ENCODE assay signal across 1 cellular context in the genomic region with DNA sequence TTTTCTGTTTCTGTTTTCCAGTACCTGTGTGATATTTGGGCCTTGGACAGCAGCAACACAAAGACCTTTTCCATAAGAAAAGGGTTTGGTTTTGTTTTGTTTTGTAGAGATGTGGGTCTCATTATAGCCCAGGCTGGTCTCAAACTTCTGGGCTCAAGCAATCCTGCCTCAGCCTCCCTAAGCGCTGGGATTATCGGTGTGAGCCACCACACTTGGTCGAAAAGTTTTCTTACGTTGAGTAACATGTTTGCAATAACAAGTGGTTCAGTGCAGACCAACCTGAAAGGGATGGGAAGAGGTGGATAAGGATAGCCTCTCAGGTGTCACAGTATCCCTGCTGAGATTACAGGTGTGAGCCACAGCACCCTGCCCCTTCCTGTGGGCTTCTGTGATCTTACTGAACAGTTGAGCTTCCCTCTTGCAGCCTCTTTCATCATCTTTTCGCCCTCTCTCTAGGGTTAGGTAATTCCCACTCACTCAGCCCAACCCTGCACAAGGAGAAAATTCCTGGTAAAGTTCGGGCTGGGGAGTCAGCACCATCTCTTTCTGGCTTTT.
TF ChIP-seq lines count a peak whose summit lies in the region.

No MANE protein-coding gene starts in this region.

TF ChIP-seq in K562, 482 proteins besides CTCF, POLR2A, EP300 and RAD21 (continued from another document and continues in another):
- TF ChIP-seq, protein P1, sequence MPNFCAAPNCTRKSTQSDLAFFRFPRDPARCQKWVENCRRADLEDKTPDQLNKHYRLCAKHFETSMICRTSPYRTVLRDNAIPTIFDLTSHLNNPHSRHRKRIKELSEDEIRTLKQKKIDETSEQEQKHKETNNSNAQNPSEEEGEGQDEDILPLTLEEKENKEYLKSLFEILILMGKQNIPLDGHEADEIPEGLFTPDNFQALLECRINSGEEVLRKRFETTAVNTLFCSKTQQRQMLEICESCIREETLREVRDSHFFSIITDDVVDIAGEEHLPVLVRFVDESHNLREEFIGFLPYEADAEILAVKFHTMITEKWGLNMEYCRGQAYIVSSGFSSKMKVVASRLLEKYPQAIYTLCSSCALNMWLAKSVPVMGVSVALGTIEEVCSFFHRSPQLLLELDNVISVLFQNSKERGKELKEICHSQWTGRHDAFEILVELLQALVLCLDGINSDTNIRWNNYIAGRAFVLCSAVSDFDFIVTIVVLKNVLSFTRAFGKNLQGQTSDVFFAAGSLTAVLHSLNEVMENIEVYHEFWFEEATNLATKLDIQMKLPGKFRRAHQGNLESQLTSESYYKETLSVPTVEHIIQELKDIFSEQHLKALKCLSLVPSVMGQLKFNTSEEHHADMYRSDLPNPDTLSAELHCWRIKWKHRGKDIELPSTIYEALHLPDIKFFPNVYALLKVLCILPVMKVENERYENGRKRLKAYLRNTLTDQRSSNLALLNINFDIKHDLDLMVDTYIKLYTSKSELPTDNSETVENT (CRISPR knock-in tag; IDR thresholded peaks at IDR 0.05), result no peak
- peak; percentile 91 for TF ChIP-seq MEF2D (tag; conservative IDR thresholded peaks at IDR 0.05; ENCODE audit: low read depth)
- TF ChIP-seq, protein P2, sequence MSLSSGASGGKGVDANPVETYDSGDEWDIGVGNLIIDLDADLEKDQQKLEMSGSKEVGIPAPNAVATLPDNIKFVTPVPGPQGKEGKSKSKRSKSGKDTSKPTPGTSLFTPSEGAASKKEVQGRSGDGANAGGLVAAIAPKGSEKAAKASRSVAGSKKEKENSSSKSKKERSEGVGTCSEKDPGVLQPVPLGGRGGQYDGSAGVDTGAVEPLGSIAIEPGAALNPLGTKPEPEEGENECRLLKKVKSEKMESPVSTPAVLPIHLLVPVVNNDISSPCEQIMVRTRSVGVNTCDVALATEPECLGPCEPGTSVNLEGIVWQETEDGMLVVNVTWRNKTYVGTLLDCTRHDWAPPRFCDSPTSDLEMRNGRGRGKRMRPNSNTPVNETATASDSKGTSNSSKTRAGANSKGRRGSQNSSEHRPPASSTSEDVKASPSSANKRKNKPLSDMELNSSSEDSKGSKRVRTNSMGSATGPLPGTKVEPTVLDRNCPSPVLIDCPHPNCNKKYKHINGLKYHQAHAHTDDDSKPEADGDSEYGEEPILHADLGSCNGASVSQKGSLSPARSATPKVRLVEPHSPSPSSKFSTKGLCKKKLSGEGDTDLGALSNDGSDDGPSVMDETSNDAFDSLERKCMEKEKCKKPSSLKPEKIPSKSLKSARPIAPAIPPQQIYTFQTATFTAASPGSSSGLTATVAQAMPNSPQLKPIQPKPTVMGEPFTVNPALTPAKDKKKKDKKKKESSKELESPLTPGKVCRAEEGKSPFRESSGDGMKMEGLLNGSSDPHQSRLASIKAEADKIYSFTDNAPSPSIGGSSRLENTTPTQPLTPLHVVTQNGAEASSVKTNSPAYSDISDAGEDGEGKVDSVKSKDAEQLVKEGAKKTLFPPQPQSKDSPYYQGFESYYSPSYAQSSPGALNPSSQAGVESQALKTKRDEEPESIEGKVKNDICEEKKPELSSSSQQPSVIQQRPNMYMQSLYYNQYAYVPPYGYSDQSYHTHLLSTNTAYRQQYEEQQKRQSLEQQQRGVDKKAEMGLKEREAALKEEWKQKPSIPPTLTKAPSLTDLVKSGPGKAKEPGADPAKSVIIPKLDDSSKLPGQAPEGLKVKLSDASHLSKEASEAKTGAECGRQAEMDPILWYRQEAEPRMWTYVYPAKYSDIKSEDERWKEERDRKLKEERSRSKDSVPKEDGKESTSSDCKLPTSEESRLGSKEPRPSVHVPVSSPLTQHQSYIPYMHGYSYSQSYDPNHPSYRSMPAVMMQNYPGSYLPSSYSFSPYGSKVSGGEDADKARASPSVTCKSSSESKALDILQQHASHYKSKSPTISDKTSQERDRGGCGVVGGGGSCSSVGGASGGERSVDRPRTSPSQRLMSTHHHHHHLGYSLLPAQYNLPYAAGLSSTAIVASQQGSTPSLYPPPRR (CRISPR knock-in tag; IDR thresholded peaks at IDR 0.05; ENCODE audit: borderline replicate concordance), result no peak
- TF ChIP-seq ZNF507 (tag; conservative IDR thresholded peaks at IDR 0.05), result no peak
- no peak for TF ChIP-seq ZNF24 (IDR thresholded peaks at IDR 0.05)
- peak; percentile 69; the same call in 1 of the 2 replicates for TF ChIP-seq ZNF41 (CRISPR knock-in tag; conservative IDR thresholded peaks at IDR 0.05)
- TF ChIP-seq IRF2 (CRISPR knock-in tag; IDR thresholded peaks at IDR 0.05), result no peak
- no peak for TF ChIP-seq KHSRP (IDR thresholded peaks at IDR 0.05)
- TF ChIP-seq CBFA2T3 (IDR thresholded peaks at IDR 0.05), result no peak
- TF ChIP-seq PHTF2 (CRISPR knock-in tag; IDR thresholded peaks at IDR 0.05), result no peak
- TF ChIP-seq XRCC5 (IDR thresholded peaks at IDR 0.05; ENCODE audit: low read depth, low read length), result no peak
- TF ChIP-seq CREBBP (IDR thresholded peaks at IDR 0.05; ENCODE audit: low read depth, low read length), result no peak
- 0 out of 2 replicates have a peak, but pooled peaks have one; percentile 48 for TF ChIP-seq ZBTB17 (CRISPR knock-in tag; IDR thresholded peaks at IDR 0.05)
- no peak for TF ChIP-seq MED1 (CRISPR knock-in tag; IDR thresholded peaks at IDR 0.05; ENCODE audit: borderline replicate concordance)
- no peak for TF ChIP-seq ZNF212 (CRISPR knock-in tag; IDR thresholded peaks at IDR 0.05)
- TF ChIP-seq PHB (CRISPR knock-in tag; IDR thresholded peaks at IDR 0.05), result no peak
- TF ChIP-seq NCOA2 (IDR thresholded peaks at IDR 0.05; ENCODE audit: partially characterized antibody in 2 of 2), result no peak
- TF ChIP-seq ZNF75A (CRISPR knock-in tag; IDR thresholded peaks at IDR 0.05), result no peak
- TF ChIP-seq FOXJ3 (CRISPR knock-in tag; IDR thresholded peaks at IDR 0.05), result no peak
- no peak for TF ChIP-seq ZFP1 (CRISPR knock-in tag; IDR thresholded peaks at IDR 0.05)
- no peak for TF ChIP-seq HNRNPK (IDR thresholded peaks at IDR 0.05; ENCODE audit: low read depth, low read length, poor library complexity, severe bottlenecking)
- TF ChIP-seq MTA1 (IDR thresholded peaks at IDR 0.05; ENCODE audit: borderline replicate concordance), result peak; percentile 89
- no peak for TF ChIP-seq CBX1 (IDR thresholded peaks at IDR 0.05; ENCODE audit: low read depth)
- TF ChIP-seq, protein P3, sequence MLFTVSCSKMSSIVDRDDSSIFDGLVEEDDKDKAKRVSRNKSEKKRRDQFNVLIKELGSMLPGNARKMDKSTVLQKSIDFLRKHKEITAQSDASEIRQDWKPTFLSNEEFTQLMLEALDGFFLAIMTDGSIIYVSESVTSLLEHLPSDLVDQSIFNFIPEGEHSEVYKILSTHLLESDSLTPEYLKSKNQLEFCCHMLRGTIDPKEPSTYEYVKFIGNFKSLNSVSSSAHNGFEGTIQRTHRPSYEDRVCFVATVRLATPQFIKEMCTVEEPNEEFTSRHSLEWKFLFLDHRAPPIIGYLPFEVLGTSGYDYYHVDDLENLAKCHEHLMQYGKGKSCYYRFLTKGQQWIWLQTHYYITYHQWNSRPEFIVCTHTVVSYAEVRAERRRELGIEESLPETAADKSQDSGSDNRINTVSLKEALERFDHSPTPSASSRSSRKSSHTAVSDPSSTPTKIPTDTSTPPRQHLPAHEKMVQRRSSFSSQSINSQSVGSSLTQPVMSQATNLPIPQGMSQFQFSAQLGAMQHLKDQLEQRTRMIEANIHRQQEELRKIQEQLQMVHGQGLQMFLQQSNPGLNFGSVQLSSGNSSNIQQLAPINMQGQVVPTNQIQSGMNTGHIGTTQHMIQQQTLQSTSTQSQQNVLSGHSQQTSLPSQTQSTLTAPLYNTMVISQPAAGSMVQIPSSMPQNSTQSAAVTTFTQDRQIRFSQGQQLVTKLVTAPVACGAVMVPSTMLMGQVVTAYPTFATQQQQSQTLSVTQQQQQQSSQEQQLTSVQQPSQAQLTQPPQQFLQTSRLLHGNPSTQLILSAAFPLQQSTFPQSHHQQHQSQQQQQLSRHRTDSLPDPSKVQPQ (CRISPR knock-in tag; IDR thresholded peaks at IDR 0.05; ENCODE audit: borderline replicate concordance), result no peak
- TF ChIP-seq, protein P4, sequence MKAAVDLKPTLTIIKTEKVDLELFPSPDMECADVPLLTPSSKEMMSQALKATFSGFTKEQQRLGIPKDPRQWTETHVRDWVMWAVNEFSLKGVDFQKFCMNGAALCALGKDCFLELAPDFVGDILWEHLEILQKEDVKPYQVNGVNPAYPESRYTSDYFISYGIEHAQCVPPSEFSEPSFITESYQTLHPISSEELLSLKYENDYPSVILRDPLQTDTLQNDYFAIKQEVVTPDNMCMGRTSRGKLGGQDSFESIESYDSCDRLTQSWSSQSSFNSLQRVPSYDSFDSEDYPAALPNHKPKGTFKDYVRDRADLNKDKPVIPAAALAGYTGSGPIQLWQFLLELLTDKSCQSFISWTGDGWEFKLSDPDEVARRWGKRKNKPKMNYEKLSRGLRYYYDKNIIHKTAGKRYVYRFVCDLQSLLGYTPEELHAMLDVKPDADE (conservative IDR thresholded peaks at IDR 0.05; ENCODE audit: control insufficient read depth, low read depth, low read length), result no peak
- TF ChIP-seq GATAD2B (IDR thresholded peaks at IDR 0.05; ENCODE audit: borderline replicate concordance), result no peak
- peak; percentile 100 for TF ChIP-seq ZEB2 (IDR thresholded peaks at IDR 0.05)
- TF ChIP-seq TGIF2 (CRISPR knock-in tag; IDR thresholded peaks at IDR 0.05), result no peak
- TF ChIP-seq, protein P5, sequence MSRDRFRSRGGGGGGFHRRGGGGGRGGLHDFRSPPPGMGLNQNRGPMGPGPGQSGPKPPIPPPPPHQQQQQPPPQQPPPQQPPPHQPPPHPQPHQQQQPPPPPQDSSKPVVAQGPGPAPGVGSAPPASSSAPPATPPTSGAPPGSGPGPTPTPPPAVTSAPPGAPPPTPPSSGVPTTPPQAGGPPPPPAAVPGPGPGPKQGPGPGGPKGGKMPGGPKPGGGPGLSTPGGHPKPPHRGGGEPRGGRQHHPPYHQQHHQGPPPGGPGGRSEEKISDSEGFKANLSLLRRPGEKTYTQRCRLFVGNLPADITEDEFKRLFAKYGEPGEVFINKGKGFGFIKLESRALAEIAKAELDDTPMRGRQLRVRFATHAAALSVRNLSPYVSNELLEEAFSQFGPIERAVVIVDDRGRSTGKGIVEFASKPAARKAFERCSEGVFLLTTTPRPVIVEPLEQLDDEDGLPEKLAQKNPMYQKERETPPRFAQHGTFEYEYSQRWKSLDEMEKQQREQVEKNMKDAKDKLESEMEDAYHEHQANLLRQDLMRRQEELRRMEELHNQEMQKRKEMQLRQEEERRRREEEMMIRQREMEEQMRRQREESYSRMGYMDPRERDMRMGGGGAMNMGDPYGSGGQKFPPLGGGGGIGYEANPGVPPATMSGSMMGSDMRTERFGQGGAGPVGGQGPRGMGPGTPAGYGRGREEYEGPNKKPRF (IDR thresholded peaks at IDR 0.05; ENCODE audit: low read depth, low read length), result no peak
- TF ChIP-seq BCOR (IDR thresholded peaks at IDR 0.05), result no peak
- peak; percentile 51; the same call in 1 of the 2 replicates for TF ChIP-seq ZNF589 (CRISPR knock-in tag; IDR thresholded peaks at IDR 0.05; ENCODE audit: low read depth)
- no peak for TF ChIP-seq MCM2 (IDR thresholded peaks at IDR 0.05; ENCODE audit: low read depth)
- peak; percentile 73 for TF ChIP-seq EP400 (IDR thresholded peaks at IDR 0.05)
- no peak for TF ChIP-seq NFATC3 (IDR thresholded peaks at IDR 0.05)
- TF ChIP-seq KDM4B (IDR thresholded peaks at IDR 0.05; ENCODE audit: borderline replicate concordance in 2 of 2, low read depth in 1 of 2), result no peak
- TF ChIP-seq NR2C1 (IDR thresholded peaks at IDR 0.05), result no peak; the same call in 1 of the 2 replicates
- peak; percentile 85 for TF ChIP-seq NR2C1 (tag; IDR thresholded peaks at IDR 0.05)
- TF ChIP-seq ZNF121 (CRISPR knock-in tag; conservative IDR thresholded peaks at IDR 0.05), result no peak
- TF ChIP-seq POLR2H (tag; IDR thresholded peaks at IDR 0.05; ENCODE audit: low read depth), result no peak
- no peak for TF ChIP-seq MTF1 (CRISPR knock-in tag; IDR thresholded peaks at IDR 0.05; ENCODE audit: borderline replicate concordance)
- TF ChIP-seq SAFB2 (IDR thresholded peaks at IDR 0.05; ENCODE audit: borderline replicate concordance, low read depth, low read length, severe bottlenecking), result no peak
- TF ChIP-seq TCF3 (CRISPR knock-in tag; IDR thresholded peaks at IDR 0.05), result peak; percentile 36
- TF ChIP-seq DMBX1 (CRISPR knock-in tag; IDR thresholded peaks at IDR 0.05; ENCODE audit: borderline replicate concordance), result peak; percentile 94
- no peak; the same call in 1 of the 2 replicates for TF ChIP-seq TCFL5 (CRISPR knock-in tag; conservative IDR thresholded peaks at IDR 0.05)
- TF ChIP-seq, protein P6, sequence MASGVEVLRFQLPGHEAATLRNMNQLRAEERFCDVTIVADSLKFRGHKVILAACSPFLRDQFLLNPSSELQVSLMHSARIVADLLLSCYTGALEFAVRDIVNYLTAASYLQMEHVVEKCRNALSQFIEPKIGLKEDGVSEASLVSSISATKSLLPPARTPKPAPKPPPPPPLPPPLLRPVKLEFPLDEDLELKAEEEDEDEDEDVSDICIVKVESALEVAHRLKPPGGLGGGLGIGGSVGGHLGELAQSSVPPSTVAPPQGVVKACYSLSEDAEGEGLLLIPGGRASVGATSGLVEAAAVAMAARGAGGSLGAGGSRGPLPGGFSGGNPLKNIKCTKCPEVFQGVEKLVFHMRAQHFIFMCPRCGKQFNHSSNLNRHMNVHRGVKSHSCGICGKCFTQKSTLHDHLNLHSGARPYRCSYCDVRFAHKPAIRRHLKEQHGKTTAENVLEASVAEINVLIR (CRISPR knock-in tag; IDR thresholded peaks at IDR 0.05), result peak; percentile 53; the same call in 1 of the 2 replicates
- no peak for TF ChIP-seq ZFP30 (CRISPR knock-in tag; IDR thresholded peaks at IDR 0.05; ENCODE audit: borderline replicate concordance)
- TF ChIP-seq HNRNPLL (IDR thresholded peaks at IDR 0.05; ENCODE audit: low read depth, low read length, poor library complexity, severe bottlenecking), result no peak
- peak; percentile 84; the same call in 1 of the 2 replicates for TF ChIP-seq ZNF76 (CRISPR knock-in tag; IDR thresholded peaks at IDR 0.05; ENCODE audit: borderline replicate concordance)
- TF ChIP-seq GATAD2A (IDR thresholded peaks at IDR 0.05), result no peak
- TF ChIP-seq, protein P7, sequence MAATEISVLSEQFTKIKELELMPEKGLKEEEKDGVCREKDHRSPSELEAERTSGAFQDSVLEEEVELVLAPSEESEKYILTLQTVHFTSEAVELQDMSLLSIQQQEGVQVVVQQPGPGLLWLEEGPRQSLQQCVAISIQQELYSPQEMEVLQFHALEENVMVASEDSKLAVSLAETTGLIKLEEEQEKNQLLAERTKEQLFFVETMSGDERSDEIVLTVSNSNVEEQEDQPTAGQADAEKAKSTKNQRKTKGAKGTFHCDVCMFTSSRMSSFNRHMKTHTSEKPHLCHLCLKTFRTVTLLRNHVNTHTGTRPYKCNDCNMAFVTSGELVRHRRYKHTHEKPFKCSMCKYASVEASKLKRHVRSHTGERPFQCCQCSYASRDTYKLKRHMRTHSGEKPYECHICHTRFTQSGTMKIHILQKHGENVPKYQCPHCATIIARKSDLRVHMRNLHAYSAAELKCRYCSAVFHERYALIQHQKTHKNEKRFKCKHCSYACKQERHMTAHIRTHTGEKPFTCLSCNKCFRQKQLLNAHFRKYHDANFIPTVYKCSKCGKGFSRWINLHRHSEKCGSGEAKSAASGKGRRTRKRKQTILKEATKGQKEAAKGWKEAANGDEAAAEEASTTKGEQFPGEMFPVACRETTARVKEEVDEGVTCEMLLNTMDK (IDR thresholded peaks at IDR 0.05; ENCODE audit: borderline replicate concordance, insufficient read depth, low read depth, low read length, poor library complexity, severe bottlenecking), result no peak
- no peak for TF ChIP-seq CBX3 (IDR thresholded peaks at IDR 0.05; ENCODE audit: borderline replicate concordance in 1 of 2, low read length in 2 of 2)
- no peak for TF ChIP-seq STAT5A (IDR thresholded peaks at IDR 0.05; ENCODE audit: borderline replicate concordance, low read length)
- TF ChIP-seq SMARCA4 (IDR thresholded peaks at IDR 0.05), result peak; percentile 79; the same call in 1 of the 2 replicates
- no peak for TF ChIP-seq KLF1 (tag; IDR thresholded peaks at IDR 0.05)
